ENCODE assay signal across 1 cellular context in genomic region chr18:57812126-57812477, GRCh38.
TF ChIP-seq lines count a peak whose summit lies in the region.

No MANE protein-coding gene starts in this region.

TF ChIP-seq in HepG2, 621 proteins besides CTCF, POLR2A, EP300 and RAD21:
- TF ChIP-seq ATF5 (CRISPR knock-in tag; IDR thresholded peaks at IDR 0.05; ENCODE audit: low read depth), result no peak
- TF ChIP-seq ZFP1 (CRISPR knock-in tag; IDR thresholded peaks at IDR 0.05), result peak; percentile 98; the same call in 1 of the 2 replicates
